21 cellular contexts compared by ENCODE assay signal in genomic region chr17:80613732-80614071, GRCh38.
DNase-seq lines count a peak whose midpoint lies in the region; ATAC-seq and TF ChIP-seq lines count a peak whose summit lies in the region.
"Had no signal": no experiment of that assay in that cellular context is flagged by ENCODE, and none has a peak within 500 bp of the region (broad histone marks: within the 10 kb centered on the region; RNA-seq: fewer than 3 reads in every experiment).

No MANE protein-coding gene starts in this region.

- H3K27ac ChIP-seq in DOHH2 (ENCODE audit: low read depth, low read length) (peak overlapping the region; percentile 83), OCI-LY1 (ENCODE audit: low read depth, low read length, poor library complexity, severe bottlenecking) (peak overlapping the region; percentile 95)
- peak overlapping the region; percentile 59 for H3K27ac ChIP-seq in naive thymus-derived CD4-positive, alpha-beta T cell (ENCODE audit: low read depth, low read length)
- H3K27ac ChIP-seq: spleen, suprapubic skin had no signal

- H3K4me2 ChIP-seq in DOHH2 (ENCODE audit: low read length) (peak overlapping the region; percentile 76), OCI-LY1 (ENCODE audit: low read length) (peak overlapping the region; percentile 44; the same call in 1 of the 2 replicates)

- peaks cover 9% of the 10 kb centered on the region for H3K36me3 Mint-ChIP-seq in T-helper 2 cell treated with Interferon-gamma antibody and Interleukin-4, amounts not matched to agents 5 μg/mL and 100 μg/mL, for 36 hours (ENCODE audit: low read depth)
- H3K36me3 Mint-ChIP-seq in naive thymus-derived CD4-positive, alpha-beta T cell = peaks cover 0 to 8% (median 4%) of the 10 kb centered on the region in 5 donors
- H3K36me3 Mint-ChIP-seq: CD4-positive, alpha-beta memory T cell had no signal

- DNase-seq in T-helper 2 cell treated with Interferon-gamma antibody and Interleukin-4, amounts not matched to agents 5 μg/mL and 100 μg/mL, for 36 hours (ENCODE audit: low spot score) = no peak
- DNase-seq in T-helper 2 cell (no peak), NCI-H2171 treated with DMSO at 0.1 percent for 48 hours (lab: John Stamatoyannopoulos, UW) (no peak), cerebellar cortex (ENCODE audit: low spot score) (no peak)
- DNase-seq in naive thymus-derived CD4-positive, alpha-beta T cell = no peak
- DNase-seq: activated CD4-positive, alpha-beta T cell treated with anti-CD3 and anti-CD28 coated beads, Interleukin-2, amount 50 U/mL, for 1 hour; activated naive CD4-positive, alpha-beta T cell treated with Interleukin-2 at 50 U/mL for 16 hours; activated T-cell treated with anti-CD3 and anti-CD28 coated beads for 4 hours; DND-41; endodermal cell; HCEC 1CT; midbrain; NCI-H2171; spleen; stimulated activated CD4-positive, alpha-beta T cell treated with anti-CD3 and anti-CD28 coated beads, Interleukin-4, amount 100 ng/mL, for 4 hours had no signal

- H3K79me2 ChIP-seq in DOHH2 (ENCODE audit: control insufficient read depth, low read length) = peaks cover 81% of the 10 kb centered on the region
- peaks cover 16% of the 10 kb centered on the region for H3K79me2 ChIP-seq in OCI-LY1 (ENCODE audit: insufficient read depth, low read length)

- TF ChIP-seq CTCF in DOHH2 (IDR thresholded peaks at IDR 0.05; ENCODE audit: low read depth, low read length, poor library complexity, severe bottlenecking) (no peak), OCI-LY1 (IDR thresholded peaks at IDR 0.05; ENCODE audit: low read length) (no peak)

- POLR2A ChIA-PET in naive thymus-derived CD4-positive, alpha-beta T cell (lab: Charles Lee) = no interaction called here

- H3K27ac Mint-ChIP-seq in T-helper 2 cell treated with Interferon-gamma antibody and Interleukin-4, amounts not matched to agents 5 μg/mL and 100 μg/mL, for 36 hours = peak overlapping the region; percentile 6
- H3K27ac Mint-ChIP-seq in naive thymus-derived CD4-positive, alpha-beta T cell = peak overlapping the region in 8 of 9 donors; percentile 60 to 94 (median 86)
- H3K27ac Mint-ChIP-seq: endodermal cell had no signal

- H3K4me1 Mint-ChIP-seq in T-helper 2 cell treated with Interferon-gamma antibody and Interleukin-4, amounts not matched to agents 5 μg/mL and 100 μg/mL, for 36 hours (ENCODE audit: low read depth) = peaks cover 47% of the 10 kb centered on the region
- peaks cover 31 to 80% (median 71%) of the 10 kb centered on the region in 7 donors for H3K4me1 Mint-ChIP-seq in naive thymus-derived CD4-positive, alpha-beta T cell

- peak overlapping the region; percentile 46; the same call in 1 of the 2 replicates for H3K9ac ChIP-seq in OCI-LY1 (ENCODE audit: low read length)

- no peak overlapping the region for H3K4me3 Mint-ChIP-seq in T-helper 2 cell treated with Interferon-gamma antibody and Interleukin-4, amounts not matched to agents 5 μg/mL and 100 μg/mL, for 36 hours
- peak overlapping the region in 6 of 10 donors; percentile 39 to 72 (median 62) for H3K4me3 Mint-ChIP-seq in naive thymus-derived CD4-positive, alpha-beta T cell
- H3K4me3 Mint-ChIP-seq: endodermal cell, neural crest cell had no signal

- H3K9me3 ChIP-seq in DOHH2 (ENCODE audit: control insufficient read depth, insufficient read depth, low read length) = no peaks in the 10 kb centered on the region
- H3K9me3 ChIP-seq in OCI-LY1 (ENCODE audit: low read length) = no peaks in the 10 kb centered on the region
- H3K9me3 ChIP-seq in naive thymus-derived CD4-positive, alpha-beta T cell (ENCODE audit: control insufficient read depth in 2 of 3, low read length in 3 of 3) = no peaks in the 10 kb centered on the region
- H3K9me3 ChIP-seq: spleen, suprapubic skin had no signal

- H4K20me1 ChIP-seq in DOHH2 (ENCODE audit: control insufficient read depth, insufficient read depth, low read depth, low read length) (no peaks in the 10 kb centered on the region), OCI-LY1 (ENCODE audit: insufficient read depth, low read length) (no peaks in the 10 kb centered on the region)

- H3K27me3 ChIP-seq in DOHH2 (ENCODE audit: control insufficient read depth, low read length) (no peaks in the 10 kb centered on the region), OCI-LY1 (ENCODE audit: insufficient read depth, low read length) (no peaks in the 10 kb centered on the region)
- no peaks in the 10 kb centered on the region for H3K27me3 ChIP-seq in naive thymus-derived CD4-positive, alpha-beta T cell (ENCODE audit: control insufficient read depth in 2 of 2, insufficient read depth in 2 of 2, low read length in 2 of 2)
- H3K27me3 ChIP-seq: spleen, suprapubic skin had no signal

- H3K9me3 Mint-ChIP-seq in T-helper 2 cell treated with Interferon-gamma antibody and Interleukin-4, amounts not matched to agents 5 μg/mL and 100 μg/mL, for 36 hours = no peaks in the 10 kb centered on the region
- H3K9me3 Mint-ChIP-seq in naive thymus-derived CD4-positive, alpha-beta T cell = no peaks in the 10 kb centered on the region
- H3K9me3 Mint-ChIP-seq: CD4-positive, alpha-beta memory T cell; endodermal cell; neural crest cell had no signal

- H3K27me3 Mint-ChIP-seq in T-helper 2 cell treated with Interferon-gamma antibody and Interleukin-4, amounts not matched to agents 5 μg/mL and 100 μg/mL, for 36 hours (ENCODE audit: low read depth) = no peaks in the 10 kb centered on the region
- H3K27me3 Mint-ChIP-seq in naive thymus-derived CD4-positive, alpha-beta T cell = no peaks in the 10 kb centered on the region
- H3K27me3 Mint-ChIP-seq: CD4-positive, alpha-beta memory T cell had no signal

- no peaks in the 10 kb centered on the region for H3K36me3 ChIP-seq in DOHH2 (ENCODE audit: control insufficient read depth, low read length)
- 0 out of 2 replicates have a peak, but pooled peaks cover under 1% of the 10 kb centered on the region for H3K36me3 ChIP-seq in OCI-LY1 (ENCODE audit: insufficient read depth, low read length)
- no peaks in the 10 kb centered on the region for H3K36me3 ChIP-seq in naive thymus-derived CD4-positive, alpha-beta T cell (ENCODE audit: control insufficient read depth in 2 of 3, insufficient read depth in 3 of 3, low read length in 3 of 3)
- H3K36me3 ChIP-seq: spleen, suprapubic skin had no signal

- intact Hi-C loops in naive thymus-derived CD4-positive, alpha-beta T cell (cut with micrococcal nuclease) = no loop called here

- CTCF ChIA-PET in naive thymus-derived CD4-positive, alpha-beta T cell (lab: Charles Lee) = no interaction called here

- H3K4me3 ChIP-seq in DOHH2 (ENCODE audit: low read length) (peak overlapping the region; percentile 53), OCI-LY1 (ENCODE audit: low read depth, low read length, poor library complexity, severe bottlenecking) (no peak overlapping the region)
- H3K4me3 ChIP-seq in naive thymus-derived CD4-positive, alpha-beta T cell (ENCODE audit: low read length) = no peak overlapping the region
- H3K4me3 ChIP-seq: spleen, suprapubic skin had no signal

- ATAC-seq in naive thymus-derived CD4-positive, alpha-beta T cell = no peak
- no peak for ATAC-seq in HG03460 (IDR thresholded peaks at IDR 0.05; ENCODE audit: unreplicated experiment)

- H3K4me1 ChIP-seq in DOHH2 (ENCODE audit: control insufficient read depth, low read length) = peaks cover 65% of the 10 kb centered on the region
- H3K4me1 ChIP-seq in OCI-LY1 (ENCODE audit: insufficient read depth, low read length, severe bottlenecking) = peaks cover 63% of the 10 kb centered on the region
- H3K4me1 ChIP-seq in naive thymus-derived CD4-positive, alpha-beta T cell (ENCODE audit: control insufficient read depth in 2 of 2, insufficient read depth in 2 of 2, low read length in 2 of 2) = peaks cover 0 to 48% of the 10 kb centered on the region in 2 donors
- H3K4me1 ChIP-seq: suprapubic skin had no signal

- H2AFZ ChIP-seq in OCI-LY1 (ENCODE audit: low read length) = no peak overlapping the region

- no peaks in the 10 kb centered on the region for H3K9me2 ChIP-seq in DOHH2 (replicated peaks; ENCODE audit: control insufficient read depth, low read length)
- no peaks in the 10 kb centered on the region for H3K9me2 ChIP-seq in OCI-LY1 (ENCODE audit: low read depth, low read length)

- peaks cover 9% of the 10 kb centered on the region; the same call in 1 of the 2 replicates for H3F3A ChIP-seq in DOHH2 (ENCODE audit: control insufficient read depth, insufficient read depth)
- H3F3A ChIP-seq in OCI-LY1 (ENCODE audit: insufficient read depth, low read length) = no peaks in the 10 kb centered on the region
